In genomic region chr15:71256934-71257333, GRCh38 we compare ENCODE assay signal across 27 cellular contexts.
A peak's percentile ranks its signal among the peaks of the same experiment; 100 is the strongest.
DNase-seq lines count a peak whose midpoint lies in the region; ATAC-seq and TF ChIP-seq lines count a peak whose summit lies in the region.
"Had no signal": no experiment of that assay in that cellular context is flagged by ENCODE, and none has a peak within 500 bp of the region (broad histone marks: within the 10 kb centered on the region; RNA-seq: fewer than 3 reads in every experiment).

No MANE protein-coding gene starts in this region.

- H4K8ac ChIP-seq in H9 (replicated peaks; ENCODE audit: insufficient read length, low read depth, low read length), result no peak overlapping the region

- H3K27me3 ChIP-seq in BE2C (no peaks in the 10 kb centered on the region), H9 (ENCODE audit: insufficient read depth, low read length) (no peaks in the 10 kb centered on the region)
- H3K27me3 ChIP-seq: BLaER1 treated with 17β-estradiol and CSF1 and Interleukin-3, amounts not matched to agents 10 nM and 100 nM; Peyer's patch; sigmoid colon; thyroid gland; vagina had no signal

- H2BK120ac ChIP-seq in H9 (ENCODE audit: low read depth, low read length, poor library complexity, severe bottlenecking), result no peak overlapping the region

- H4K5ac ChIP-seq in H9 (ENCODE audit: insufficient read length, low read depth, low read length), result no peak overlapping the region

- CTCF ChIA-PET in T-cell (lab: Charles Lee), result no interaction called here

- no peak overlapping the region for H4K91ac ChIP-seq in H9 (ENCODE audit: insufficient read length, low read depth, low read length)

- H2BK5ac ChIP-seq in H9 (ENCODE audit: insufficient read length, low read length), result no peak overlapping the region

- no peaks in the 10 kb centered on the region; the same call in 1 of the 2 replicates for H3K4me1 ChIP-seq in BE2C
- peaks cover 5% of the 10 kb centered on the region; the same call in 1 of the 2 replicates for H3K4me1 ChIP-seq in H9 (ENCODE audit: insufficient read depth, low read length)
- H3K4me1 ChIP-seq: BLaER1 treated with 17β-estradiol and CSF1 and Interleukin-3, amounts not matched to agents 10 nM and 100 nM; Peyer's patch; sigmoid colon; thyroid gland had no signal

- no peak overlapping the region for H2BK20ac ChIP-seq in H9 (ENCODE audit: low read depth, low read length, poor library complexity, severe bottlenecking)

- no peak overlapping the region for H2AFZ ChIP-seq in H9 (ENCODE audit: low read length)

- no peak overlapping the region for H2BK12ac ChIP-seq in H9 (ENCODE audit: insufficient read length, low read depth, low read length)

- no peak for DNase-seq in BE2C
- no peak for DNase-seq in H9
- DNase-seq in NB4 (ENCODE audit: low read depth), result peak; percentile 7
- DNase-seq in epithelial cell of proximal tubule (ENCODE audit: low read depth), result no peak
- no peak for DNase-seq in RPMI8226
- DNase-seq in T-cell, result no peak
- DNase-seq: activated CD4-positive, alpha-beta T cell treated with anti-CD3 and anti-CD28 coated beads, Interleukin-2, amount 10 ng/mL, durations not matched to agents 7 days and 5 days; amygdala; GOT3; mammary epithelial cell; mucosa of descending colon; NCI-H1417; NCI-H2029 treated with DMSO at 0.1 percent for 48 hours; NCI-H526; Peyer's patch; SHP77 treated with DMSO at 0.1 percent for 48 hours; sigmoid colon; stimulated activated CD4-positive, alpha-beta T cell treated with anti-CD3 and anti-CD28 coated beads, Interleukin-4, amount 100 ng/mL, for 1 hour; SW 1271; T-helper 9 cell; thyroid gland had no signal

- H3K79me2 ChIP-seq in H9 (ENCODE audit: insufficient read depth, low read length), result no peaks in the 10 kb centered on the region

- H3K27ac Mint-ChIP-seq in H9 (no peak overlapping the region), T-cell (no peak overlapping the region)
- H3K27ac Mint-ChIP-seq: activated CD4-positive, alpha-beta T cell treated with anti-CD3 and anti-CD28 coated beads, Interleukin-2, amount 10 ng/mL, durations not matched to agents 7 days and 5 days; activated naive CD4-positive, alpha-beta T cell treated with anti-CD3 and anti-CD28 coated beads, Interleukin-2, amount 50 U/mL, for 24 hours; natural killer cell treated with Interleukin-12 subunit alpha and Interleukin-12 subunit beta and Interleukin-15 and Interleukin-18, amount 100 ng/mL, for 72 hours had no signal

- TF ChIP-seq CTCF in BE2C (IDR thresholded peaks at IDR 0.05; ENCODE audit: low read depth, low read length), result peak; percentile 35
- peak; percentile 46; the same call in 2 of the 3 replicates for TF ChIP-seq CTCF in H9 (conservative IDR thresholded peaks at IDR 0.05)
- no peak for TF ChIP-seq CTCF in NB4 (IDR thresholded peaks at IDR 0.05; ENCODE audit: low read depth, low read length)
- TF ChIP-seq CTCF in epithelial cell of proximal tubule (conservative IDR thresholded peaks at IDR 0.05; ENCODE audit: low read depth, low read length), result peak; percentile 22

- no peak for ATAC-seq in activated CD4-positive, CD25-positive, alpha-beta regulatory T cell treated with anti-CD3 and anti-CD28 coated beads, Interleukin-2, amount 50 U/mL, for 24 hours
- ATAC-seq in HG02759 (IDR thresholded peaks at IDR 0.05; ENCODE audit: unreplicated experiment), result no peak
- ATAC-seq in T-cell (replicated peaks in 1 of 4), result no peak
- ATAC-seq: mucosa of descending colon; natural killer cell treated with Interleukin-12 subunit alpha and Interleukin-12 subunit beta and Interleukin-15 and Interleukin-18, amount 100 ng/mL, for 72 hours had no signal

- no peaks in the 10 kb centered on the region for H4K20me1 ChIP-seq in H9 (ENCODE audit: control insufficient read depth, insufficient read depth, insufficient read length)
- H4K20me1 ChIP-seq: BLaER1 treated with 17β-estradiol and CSF1 and Interleukin-3, amounts not matched to agents 10 nM and 100 nM had no signal

- H2BK15ac ChIP-seq in H9 (ENCODE audit: low read depth, low read length), result no peak overlapping the region

- POLR2A ChIA-PET in T-cell (lab: Charles Lee), result no interaction called here

- no peak overlapping the region for H3K4me3 ChIP-seq in BE2C (ENCODE audit: low read depth, low read length)
- H3K4me3 ChIP-seq in NB4 (ENCODE audit: low read depth, low read length), result no peak overlapping the region
- H3K4me3 ChIP-seq in epithelial cell of proximal tubule (ENCODE audit: low read depth, low read length), result no peak overlapping the region
- H3K4me3 ChIP-seq: BLaER1 treated with 17β-estradiol and CSF1 and Interleukin-3, amounts not matched to agents 10 nM and 100 nM; mucosa of descending colon; Peyer's patch; sigmoid colon; thyroid gland; vagina had no signal

- H3K36me3 Mint-ChIP-seq in H9 (ENCODE audit: insufficient read depth in 1 of 3, low read depth in 3 of 3) (peaks cover 0 to 3% (median 2%) of the 10 kb centered on the region in 3 experiments; a peak in 3 of 7 replicates), T-cell (no peaks in the 10 kb centered on the region)
- H3K36me3 Mint-ChIP-seq: activated naive CD4-positive, alpha-beta T cell treated with anti-CD3 and anti-CD28 coated beads, Interleukin-2, amount 50 U/mL, for 24 hours; natural killer cell treated with Interleukin-12 subunit alpha and Interleukin-12 subunit beta and Interleukin-15 and Interleukin-18, amount 100 ng/mL, for 72 hours had no signal

- H3K4me3 Mint-ChIP-seq in H9 (no peak overlapping the region), T-cell (no peak overlapping the region)
- H3K4me3 Mint-ChIP-seq: activated CD4-positive, alpha-beta T cell treated with anti-CD3 and anti-CD28 coated beads, Interleukin-2, amount 10 ng/mL, durations not matched to agents 7 days and 5 days; activated naive CD4-positive, alpha-beta T cell treated with anti-CD3 and anti-CD28 coated beads, Interleukin-2, amount 50 U/mL, for 24 hours; natural killer cell treated with Interleukin-12 subunit alpha and Interleukin-12 subunit beta and Interleukin-15 and Interleukin-18, amount 100 ng/mL, for 72 hours had no signal

- no peak overlapping the region for H3K23ac ChIP-seq in H9 (ENCODE audit: insufficient read length, low read depth, low read length)

- no peaks in the 10 kb centered on the region for H3K36me3 ChIP-seq in BE2C
- H3K36me3 ChIP-seq: BLaER1 treated with 17β-estradiol and CSF1 and Interleukin-3, amounts not matched to agents 10 nM and 100 nM; Peyer's patch; sigmoid colon; thyroid gland; vagina had no signal

- no peaks in the 10 kb centered on the region for H3K9me3 ChIP-seq in BE2C
- no peaks in the 10 kb centered on the region for H3K9me3 ChIP-seq in H9 (ENCODE audit: control insufficient read depth, low read depth, low read length)
- H3K9me3 ChIP-seq: BLaER1 treated with 17β-estradiol and CSF1 and Interleukin-3, amounts not matched to agents 10 nM and 100 nM; mucosa of descending colon; Peyer's patch; sigmoid colon; thyroid gland; vagina had no signal

- no peak overlapping the region for H3K9ac ChIP-seq in H9 (ENCODE audit: extremely low read depth, insufficient read length, low read length)
- H3K9ac ChIP-seq: BLaER1 treated with 17β-estradiol and CSF1 and Interleukin-3, amounts not matched to agents 10 nM and 100 nM had no signal

- TF ChIP-seq POLR2A in NB4 (IDR thresholded peaks at IDR 0.05; ENCODE audit: extremely low read depth, insufficient read length), result no peak

- no CpG with 5 or more reads among the region's 4 CpGs for WGBS in H9 (ENCODE audit: extremely low coverage, insufficient read length, low lambda C conversion rate)

- H3K4me1 Mint-ChIP-seq in H9, result peaks cover 6 to 9% of the 10 kb centered on the region in 2 experiments
- H3K4me1 Mint-ChIP-seq in T-cell, result no peaks in the 10 kb centered on the region
- H3K4me1 Mint-ChIP-seq: activated CD4-positive, alpha-beta T cell treated with anti-CD3 and anti-CD28 coated beads, Interleukin-2, amount 10 ng/mL, durations not matched to agents 7 days and 5 days; activated naive CD4-positive, alpha-beta T cell treated with anti-CD3 and anti-CD28 coated beads, Interleukin-2, amount 50 U/mL, for 24 hours had no signal

- H3K9me3 Mint-ChIP-seq in H9 (no peaks in the 10 kb centered on the region; a peak in 1 of 5 replicates), T-cell (no peaks in the 10 kb centered on the region)
- H3K9me3 Mint-ChIP-seq: activated CD4-positive, alpha-beta T cell treated with anti-CD3 and anti-CD28 coated beads, Interleukin-2, amount 10 ng/mL, durations not matched to agents 7 days and 5 days; activated naive CD4-positive, alpha-beta T cell treated with anti-CD3 and anti-CD28 coated beads, Interleukin-2, amount 50 U/mL, for 24 hours; natural killer cell treated with Interleukin-12 subunit alpha and Interleukin-12 subunit beta and Interleukin-15 and Interleukin-18, amount 100 ng/mL, for 72 hours had no signal

- H3K79me1 ChIP-seq in H9 (ENCODE audit: insufficient read depth, low read depth, low read length, poor library complexity, severe bottlenecking), result no peaks in the 10 kb centered on the region

- no peak overlapping the region for H3K4me2 ChIP-seq in H9 (ENCODE audit: insufficient read depth, insufficient read length, low read length)
- H3K4me2 ChIP-seq: BLaER1 treated with 17β-estradiol and CSF1 and Interleukin-3, amounts not matched to agents 10 nM and 100 nM had no signal

- no peak overlapping the region for H3K18ac ChIP-seq in H9 (ENCODE audit: insufficient read length, low read depth, low read length)

- no peak overlapping the region for H3K14ac ChIP-seq in H9 (ENCODE audit: insufficient read depth, low read length)

- no peak overlapping the region for H3K4ac ChIP-seq in H9 (ENCODE audit: low read depth, low read length)

- H3K27me3 Mint-ChIP-seq in H9 (ENCODE audit: low read depth) (no peaks in the 10 kb centered on the region), T-cell (peaks cover 8 to 15% of the 10 kb centered on the region in 2 donors)
- H3K27me3 Mint-ChIP-seq: activated CD4-positive, alpha-beta T cell treated with anti-CD3 and anti-CD28 coated beads, Interleukin-2, amount 10 ng/mL, durations not matched to agents 7 days and 5 days; activated naive CD4-positive, alpha-beta T cell treated with anti-CD3 and anti-CD28 coated beads, Interleukin-2, amount 50 U/mL, for 24 hours had no signal

- H3K23me2 ChIP-seq in H9 (ENCODE audit: insufficient read length, low read depth, low read length, poor library complexity, severe bottlenecking), result no peaks in the 10 kb centered on the region

- H3K56ac ChIP-seq in H9 (ENCODE audit: insufficient read length, low read depth, low read length), result no peak overlapping the region

- no peak overlapping the region for H3T11ph ChIP-seq in H9 (ENCODE audit: low read length)

- no peak overlapping the region for H2AK5ac ChIP-seq in H9 (ENCODE audit: insufficient read length, low read length)

- no peak overlapping the region for H3K27ac ChIP-seq in H9 (ENCODE audit: insufficient read length, low read depth, low read length)
- H3K27ac ChIP-seq: BLaER1 treated with 17β-estradiol and CSF1 and Interleukin-3, amounts not matched to agents 10 nM and 100 nM; Peyer's patch; sigmoid colon; thyroid gland; vagina had no signal
